Comparison of ENCODE assay signal across 19 cellular contexts in genomic region chr2:29617351-29617750, GRCh38.
DNase-seq lines count a peak whose midpoint lies in the region; ATAC-seq and TF ChIP-seq lines count a peak whose summit lies in the region.
"Had no signal": no experiment of that assay in that cellular context is flagged by ENCODE, and none has a peak within 500 bp of the region (broad histone marks: within the 10 kb centered on the region; RNA-seq: fewer than 3 reads in every experiment).

No MANE protein-coding gene starts in this region.

- peaks cover 13% of the 10 kb centered on the region for H3K4me1 ChIP-seq in hepatocyte (ENCODE audit: insufficient read depth)
- H3K4me1 ChIP-seq: BLaER1 had no signal

- no peak overlapping the region for H3K4me2 ChIP-seq in hepatocyte
- H3K4me2 ChIP-seq: BLaER1 had no signal

- H3K9me3 ChIP-seq in hepatocyte (ENCODE audit: low read depth) (no peaks in the 10 kb centered on the region), MG63 (no peaks in the 10 kb centered on the region)
- H3K9me3 ChIP-seq: BE2C, BLaER1, Caco-2 had no signal

- H3K27ac ChIP-seq in hepatocyte: peak overlapping the region; percentile 71
- H3K27ac ChIP-seq: BLaER1 had no signal

- no peak overlapping the region for H3K27ac Mint-ChIP-seq in osteocyte (ENCODE audit: unreplicated experiment)
- H3K27ac Mint-ChIP-seq in stimulated activated effector memory CD8-positive, alpha-beta T cell treated with anti-CD3 and anti-CD28 coated beads, Interleukin-12 subunit alpha, Interleukin-12 subunit beta, amount 100 ng/mL, for 72 hours: no peak overlapping the region
- H3K27ac Mint-ChIP-seq: CD4-positive, alpha-beta T cell; CD8-positive, alpha-beta T cell had no signal

- no peaks in the 10 kb centered on the region for H4K20me1 ChIP-seq in hepatocyte (ENCODE audit: insufficient read depth, poor library complexity, severe bottlenecking)
- H4K20me1 ChIP-seq: BLaER1 had no signal

- H3K4me3 ChIP-seq in hepatocyte (no peak overlapping the region), MG63 (no peak overlapping the region)
- H3K4me3 ChIP-seq: BLaER1 had no signal

- H3K27me3 ChIP-seq in hepatocyte (no peaks in the 10 kb centered on the region), MG63 (no peaks in the 10 kb centered on the region)
- H3K27me3 ChIP-seq: BE2C, BLaER1 had no signal

- H3K9me3 Mint-ChIP-seq in osteocyte (ENCODE audit: unreplicated experiment): no peaks in the 10 kb centered on the region
- no peaks in the 10 kb centered on the region for H3K9me3 Mint-ChIP-seq in stimulated activated effector memory CD8-positive, alpha-beta T cell treated with anti-CD3 and anti-CD28 coated beads, Interleukin-12 subunit alpha, Interleukin-12 subunit beta, amount 100 ng/mL, for 72 hours
- H3K9me3 Mint-ChIP-seq: CD4-positive, alpha-beta T cell; CD8-positive, alpha-beta T cell had no signal

- DNase-seq in hepatocyte (ENCODE audit: low spot score): no peak
- DNase-seq in osteocyte (ENCODE audit: extremely low spot score, unreplicated experiment): peak; percentile 60
- DNase-seq in stimulated activated effector memory CD8-positive, alpha-beta T cell treated with anti-CD3 and anti-CD28 coated beads, Interleukin-12 subunit alpha, Interleukin-12 subunit beta, amount 100 ng/mL, for 72 hours (ENCODE audit: low spot score in 2 of 2): no peak
- no peak for DNase-seq in stimulated activated CD4-positive, alpha-beta T cell treated with anti-CD3 and anti-CD28 coated beads, Interleukin-2, amount 100 ng/mL, for 24 hours
- no peak for DNase-seq in NCI-H2107 treated with DMSO at 0.1 percent for 48 hours (lab: John Stamatoyannopoulos, UW; ENCODE audit: unreplicated experiment)
- no peak for DNase-seq in MG63
- DNase-seq: 8988T; ACHN; BE2C; C1 segment of cervical spinal cord; Caco-2; Calu3; CD4-positive, alpha-beta T cell; CD8-positive, alpha-beta T cell; DMS79 treated with DMSO at 0.1 percent for 48 hours; GF-D8 had no signal

- no peak overlapping the region for H2AFZ ChIP-seq in hepatocyte

- no peaks in the 10 kb centered on the region for H3K36me3 Mint-ChIP-seq in osteocyte (ENCODE audit: unreplicated experiment)
- no peaks in the 10 kb centered on the region for H3K36me3 Mint-ChIP-seq in stimulated activated effector memory CD8-positive, alpha-beta T cell treated with anti-CD3 and anti-CD28 coated beads, Interleukin-12 subunit alpha, Interleukin-12 subunit beta, amount 100 ng/mL, for 72 hours
- H3K36me3 Mint-ChIP-seq: CD14-positive monocyte; CD8-positive, alpha-beta T cell had no signal

- TF ChIP-seq CTCF in hepatocyte (IDR thresholded peaks at IDR 0.05; ENCODE audit: poor library complexity) (no peak), osteocyte (IDR thresholded peaks at IDR 0.05) (no peak)

- H3K4me1 Mint-ChIP-seq in osteocyte (ENCODE audit: unreplicated experiment): no peaks in the 10 kb centered on the region
- no peaks in the 10 kb centered on the region for H3K4me1 Mint-ChIP-seq in stimulated activated effector memory CD8-positive, alpha-beta T cell treated with anti-CD3 and anti-CD28 coated beads, Interleukin-12 subunit alpha, Interleukin-12 subunit beta, amount 100 ng/mL, for 72 hours
- H3K4me1 Mint-ChIP-seq: CD14-positive monocyte had no signal

- H3K79me2 ChIP-seq in hepatocyte: no peaks in the 10 kb centered on the region

- ATAC-seq in stimulated activated effector memory CD8-positive, alpha-beta T cell treated with anti-CD3 and anti-CD28 coated beads, Interleukin-12 subunit alpha, Interleukin-12 subunit beta, amount 100 ng/mL, for 72 hours: peak; percentile 11
- ATAC-seq in HG03095 (IDR thresholded peaks at IDR 0.05; ENCODE audit: unreplicated experiment): no peak
- ATAC-seq: CD8-positive, alpha-beta T cell had no signal

- H3K9me2 ChIP-seq in hepatocyte (replicated peaks; ENCODE audit: insufficient read depth): no peaks in the 10 kb centered on the region

- no peaks in the 10 kb centered on the region for H3K27me3 Mint-ChIP-seq in osteocyte (ENCODE audit: unreplicated experiment)

- H3K36me3 ChIP-seq in hepatocyte (replicated peaks; ENCODE audit: insufficient read depth, low read depth): no peaks in the 10 kb centered on the region
- H3K36me3 ChIP-seq in MG63: no peaks in the 10 kb centered on the region
- H3K36me3 ChIP-seq: BE2C, BLaER1 had no signal

- 73% methylated on average over 3 of the region's 3 CpGs for WGBS in hepatocyte (ENCODE audit: low lambda C conversion rate, missing lambda C conversion rate)

- H3K4me3 Mint-ChIP-seq in osteocyte (ENCODE audit: unreplicated experiment): no peak overlapping the region
- H3K4me3 Mint-ChIP-seq in stimulated activated effector memory CD8-positive, alpha-beta T cell treated with anti-CD3 and anti-CD28 coated beads, Interleukin-12 subunit alpha, Interleukin-12 subunit beta, amount 100 ng/mL, for 72 hours: no peak overlapping the region
- H3K4me3 Mint-ChIP-seq: CD14-positive monocyte; CD4-positive, alpha-beta T cell; CD8-positive, alpha-beta T cell had no signal
